Comparison of ENCODE assay signal across 9 cellular contexts in genomic region chr1:39632491-39633417, GRCh38. TPM values are rescaled to one million over a fixed set of nuclear protein-coding genes. Genes with fewer than 3 reads are reported as not detected.
DNase-seq lines count a peak whose midpoint lies in the region; FAIRE-seq and TF ChIP-seq lines count a peak whose summit lies in the region.
"Had no signal": no experiment of that assay in that cellular context is flagged by ENCODE, and none has a peak within 500 bp of the region (broad histone marks: within the 10 kb centered on the region; RNA-seq: fewer than 3 reads in every experiment).

No MANE protein-coding gene starts in this region.

- no peaks in the 10 kb centered on the region for H4K20me1 ChIP-seq in hepatocyte (ENCODE audit: insufficient read depth, poor library complexity, severe bottlenecking)

- no peaks in the 10 kb centered on the region for H3K9me2 ChIP-seq in hepatocyte (replicated peaks; ENCODE audit: insufficient read depth)

- peak overlapping the region; percentile 73 for H3K4me2 ChIP-seq in hepatocyte

- no peak for TF ChIP-seq CTCF in ascending aorta (IDR thresholded peaks at IDR 0.05)
- TF ChIP-seq CTCF in hepatocyte (IDR thresholded peaks at IDR 0.05; ENCODE audit: poor library complexity), result no peak
- no peak for TF ChIP-seq CTCF in sigmoid colon (IDR thresholded peaks at IDR 0.05)

- H2AFZ ChIP-seq in hepatocyte, result no peak overlapping the region

- WGBS in hepatocyte (ENCODE audit: low lambda C conversion rate, missing lambda C conversion rate), result 26% methylated on average over 33 of the region's 66 CpGs
- 34 to 40% methylated on average over 66 of the region's 66 CpGs for WGBS in sigmoid colon, 2 donors

- H3K9ac ChIP-seq in ES-I3 (ENCODE audit: low read depth, low read length), result peak overlapping the region; percentile 33; the same call in 1 of the 2 replicates

- H3K4me1 ChIP-seq in ES-I3 (ENCODE audit: insufficient read depth, low read length) (peaks cover 10% of the 10 kb centered on the region; the same call in 1 of the 2 replicates), ascending aorta (peaks cover 7 to 14% of the 10 kb centered on the region in 2 donors), hepatocyte (ENCODE audit: insufficient read depth) (no peaks in the 10 kb centered on the region), sigmoid colon (peaks cover 0 to 16% (median 9%) of the 10 kb centered on the region in 4 donors)

- TF ChIP-seq POLR2A in sigmoid colon (IDR thresholded peaks at IDR 0.05), result no peak

- H3K4me3 ChIP-seq in ascending aorta, result peak overlapping the region; percentile 41 to 83
- no peak overlapping the region for H3K4me3 ChIP-seq in hepatocyte
- peak overlapping the region in 3 of 4 donors; percentile 8 to 27 (median 25) for H3K4me3 ChIP-seq in sigmoid colon

- H3K27me3 ChIP-seq in ascending aorta (no peaks in the 10 kb centered on the region), hepatocyte (peaks cover 52% of the 10 kb centered on the region), sigmoid colon (peaks cover 0 to 15% (median 6%) of the 10 kb centered on the region in 3 donors)

- H3K9me3 ChIP-seq in ES-I3 (ENCODE audit: control insufficient read depth, insufficient read depth, low read length) (no peaks in the 10 kb centered on the region), ascending aorta (no peaks in the 10 kb centered on the region), hepatocyte (ENCODE audit: low read depth) (no peaks in the 10 kb centered on the region), sigmoid colon (no peaks in the 10 kb centered on the region)

- FAIRE-seq in HTR-8/SVneo (lab: Jason Lieb, UNC), result no peak

- H3K27ac ChIP-seq in ascending aorta, result peak overlapping the region; percentile 96 to 98
- H3K27ac ChIP-seq in hepatocyte, result no peak overlapping the region
- peak overlapping the region; percentile 28 to 52 (median 39) for H3K27ac ChIP-seq in sigmoid colon
- H3K27ac ChIP-seq: HL-60 had no signal

- DNase-seq in ascending aorta (ENCODE audit: low spot score in 2 of 2), result peak in 1 of 2 donors; percentile 89
- DNase-seq in hepatocyte (ENCODE audit: low spot score), result peak; percentile 63
- peak; percentile 80 for DNase-seq in sigmoid colon
- DNase-seq in SKM-1 treated with dmso at 0.1 percent for 144 hours (lab: John Stamatoyannopoulos, UW; ENCODE audit: unreplicated experiment), result no peak
- no peak for DNase-seq in HTR-8/SVneo (ENCODE audit: insufficient read length, low spot score)
- DNase-seq in OCI-M2 (lab: John Stamatoyannopoulos, UW; ENCODE audit: unreplicated experiment), result no peak
- no peak for DNase-seq in NCI-H2227 (lab: John Stamatoyannopoulos, UW; ENCODE audit: unreplicated experiment)

- no peak for TF ChIP-seq EP300 in sigmoid colon (IDR thresholded peaks at IDR 0.05)

- H3K36me3 ChIP-seq in ES-I3 (ENCODE audit: insufficient read depth, low read length) (no peaks in the 10 kb centered on the region), ascending aorta (peaks cover 38 to 42% of the 10 kb centered on the region in 2 donors), hepatocyte (replicated peaks; ENCODE audit: insufficient read depth, low read depth) (no peaks in the 10 kb centered on the region), sigmoid colon (no peaks in the 10 kb centered on the region)

- peaks cover 6% of the 10 kb centered on the region for H3K79me2 ChIP-seq in hepatocyte

- intact Hi-C loops in ascending aorta (cut with DNase I) (loop anchor here (10.0 kb wide), 1 partner anchor 402 kb away; no protein-coding TSS in a partner anchor), sigmoid colon (cut with DNase I) (no loop called here)

RNA-seq across cellular contexts. Expression of gene HEYL, which starts 6.7 kb away (rescaled TPM):
- total RNA-seq in ascending aorta (34.0 TPM), hepatocyte (9.0 and 10.9 TPM in 2 replicates), sigmoid colon (10 to 100 TPM in 1 of 4 donors, 1 to 10 TPM in 3; 1.6 to 14.7 (median 4.0) TPM)
- polyA plus RNA-seq in hepatocyte (17.9 and 24.8 TPM in 2 replicates), sigmoid colon (1 to 10 TPM in 2 of 3 donors, under 1 TPM in 1; 0.92 to 2.5 (median 1.2) TPM)

RNA-seq across cellular contexts. Expression of gene NT5C1A, which starts 39.2 kb away (rescaled TPM):
- total RNA-seq in ascending aorta, result not detected
- total RNA-seq in hepatocyte, result 2.1 and 5.1 TPM in 2 replicates
- 1.0 and 1.8 TPM in 2 replicates for polyA plus RNA-seq in hepatocyte
- total RNA-seq in sigmoid colon, result not detected
- polyA plus RNA-seq in sigmoid colon, result under 1 TPM in 1 of 3 donors, not detected in 2; 0.06 TPM

RNA-seq across cellular contexts. Expression of gene PABPC4, which starts 56.2 kb away (rescaled TPM):
- total RNA-seq in ascending aorta (175 TPM), hepatocyte (100 and 130 TPM in 2 replicates), sigmoid colon (100 to 1,000 TPM in 3 of 4 donors, 10 to 100 TPM in 1; 95.8 to 181 (median 127) TPM)
- polyA plus RNA-seq in hepatocyte (71.5 and 82.3 TPM in 2 replicates), sigmoid colon (10 to 100 TPM; 37.9 to 76.7 (median 69.1) TPM)

RNA-seq across cellular contexts. Expression of gene HPCAL4, which starts 58.5 kb away (rescaled TPM):
- total RNA-seq in ascending aorta (not detected), hepatocyte (14.2 and 15.8 TPM in 2 replicates), sigmoid colon (1 to 10 TPM in 2 of 4 donors, under 1 TPM in 2; 0.16 to 1.1 (median 0.95) TPM)
- polyA plus RNA-seq in hepatocyte (12.6 and 13.8 TPM in 2 replicates), sigmoid colon (under 1 TPM in 1 of 3 donors, not detected in 2; 0.57 TPM)

Comparison
In these comparisons a context has a peak if more than half of its experiments do, and no peak if none do; other contexts are left out.
1. DNase-seq: peak in hepatocyte (single experiment) and sigmoid colon (single experiment); none in SKM-1 treated with dmso at 0.1 percent for 144 hours (single experiment), HTR-8/SVneo (single experiment), OCI-M2 (single experiment) and NCI-H2227 (single experiment).